Comparison of ENCODE assay signal across 19 cellular contexts in genomic region chr13:112908342-112908741, GRCh38.
"Had no signal": no experiment of that assay in that cellular context is flagged by ENCODE, and none has a peak within 500 bp of the region (broad histone marks: within the 10 kb centered on the region; RNA-seq: fewer than 3 reads in every experiment).

No MANE protein-coding gene starts in this region.

- H3K27ac Mint-ChIP-seq: activated CD8-positive, alpha-beta memory T cell treated with anti-CD3 and anti-CD28 coated beads, Interleukin-2, amount 10 ng/mL, durations not matched to agents 7 days and 5 days; activated T-cell treated with anti-CD3 and anti-CD28 coated beads, Interleukin-2, amount 50 U/mL, for 24 hours; endodermal cell; T-helper 2 cell treated with Interferon-gamma antibody and Interleukin-4, amounts not matched to agents 5 μg/mL and 100 μg/mL, for 36 hours had no signal

- DNase-seq: activated CD4-positive, alpha-beta T cell treated with anti-CD3 and anti-CD28 coated beads, Interleukin-2, amount 50 U/mL, for 48 hours; activated CD4-positive, CD25-positive, alpha-beta regulatory T cell treated with anti-CD3 and anti-CD28 coated beads, Interleukin-2, amount 50 U/mL, for 72 hours; activated CD8-positive, alpha-beta memory T cell treated with anti-CD3 and anti-CD28 coated beads, Interleukin-2, amount 10 ng/mL, durations not matched to agents 7 days and 5 days; activated naive CD4-positive, alpha-beta T cell treated with anti-CD3 and anti-CD28 coated beads, Interleukin-2, amount 50 U/mL, for 16 hours; activated T-cell treated with anti-CD3 and anti-CD28 coated beads, Interleukin-2, amount 50 U/mL, for 24 hours; endodermal cell; heart right ventricle; midbrain; retina; stimulated activated CD4-positive, alpha-beta T cell treated with anti-CD3 and anti-CD28 coated beads, Interleukin-2, amount 100 ng/mL, for 48 hours; stimulated activated naive CD4-positive, alpha-beta T cell; substantia nigra had no signal

- H3K4me3 Mint-ChIP-seq: activated CD8-positive, alpha-beta memory T cell treated with anti-CD3 and anti-CD28 coated beads, Interleukin-2, amount 10 ng/mL, durations not matched to agents 7 days and 5 days; activated T-cell treated with anti-CD3 and anti-CD28 coated beads, Interleukin-2, amount 50 U/mL, for 24 hours; endodermal cell; T-helper 2 cell treated with Interferon-gamma antibody and Interleukin-4, amounts not matched to agents 5 μg/mL and 100 μg/mL, for 36 hours had no signal

- H3K27me3 ChIP-seq: vagina had no signal

- H3K36me3 Mint-ChIP-seq: activated CD8-positive, alpha-beta memory T cell treated with anti-CD3 and anti-CD28 coated beads, Interleukin-2, amount 10 ng/mL, durations not matched to agents 7 days and 5 days had no signal

- H3K4me3 ChIP-seq: heart right ventricle, lung, tibial nerve, vagina had no signal

- H3K36me3 ChIP-seq: heart right ventricle, tibial nerve, vagina had no signal

- H3K27ac ChIP-seq: heart right ventricle, tibial nerve, vagina had no signal

- FAIRE-seq: astrocyte, bronchial epithelial cell, frontal cortex had no signal

- H3K9me3 Mint-ChIP-seq: T-helper 2 cell treated with Interferon-gamma antibody and Interleukin-4, amounts not matched to agents 5 μg/mL and 100 μg/mL, for 36 hours had no signal

- H3K4me1 Mint-ChIP-seq: activated CD8-positive, alpha-beta memory T cell treated with anti-CD3 and anti-CD28 coated beads, Interleukin-2, amount 10 ng/mL, durations not matched to agents 7 days and 5 days had no signal

- ATAC-seq: activated CD8-positive, alpha-beta memory T cell treated with anti-CD3 and anti-CD28 coated beads, Interleukin-2, amount 10 ng/mL, durations not matched to agents 7 days and 5 days; heart right ventricle had no signal

- H3K4me1 ChIP-seq: heart right ventricle, tibial nerve, vagina had no signal

- H3K9me3 ChIP-seq: vagina had no signal

- H3K27me3 Mint-ChIP-seq: activated CD8-positive, alpha-beta memory T cell treated with anti-CD3 and anti-CD28 coated beads, Interleukin-2, amount 10 ng/mL, durations not matched to agents 7 days and 5 days had no signal
